In the genomic region with DNA sequence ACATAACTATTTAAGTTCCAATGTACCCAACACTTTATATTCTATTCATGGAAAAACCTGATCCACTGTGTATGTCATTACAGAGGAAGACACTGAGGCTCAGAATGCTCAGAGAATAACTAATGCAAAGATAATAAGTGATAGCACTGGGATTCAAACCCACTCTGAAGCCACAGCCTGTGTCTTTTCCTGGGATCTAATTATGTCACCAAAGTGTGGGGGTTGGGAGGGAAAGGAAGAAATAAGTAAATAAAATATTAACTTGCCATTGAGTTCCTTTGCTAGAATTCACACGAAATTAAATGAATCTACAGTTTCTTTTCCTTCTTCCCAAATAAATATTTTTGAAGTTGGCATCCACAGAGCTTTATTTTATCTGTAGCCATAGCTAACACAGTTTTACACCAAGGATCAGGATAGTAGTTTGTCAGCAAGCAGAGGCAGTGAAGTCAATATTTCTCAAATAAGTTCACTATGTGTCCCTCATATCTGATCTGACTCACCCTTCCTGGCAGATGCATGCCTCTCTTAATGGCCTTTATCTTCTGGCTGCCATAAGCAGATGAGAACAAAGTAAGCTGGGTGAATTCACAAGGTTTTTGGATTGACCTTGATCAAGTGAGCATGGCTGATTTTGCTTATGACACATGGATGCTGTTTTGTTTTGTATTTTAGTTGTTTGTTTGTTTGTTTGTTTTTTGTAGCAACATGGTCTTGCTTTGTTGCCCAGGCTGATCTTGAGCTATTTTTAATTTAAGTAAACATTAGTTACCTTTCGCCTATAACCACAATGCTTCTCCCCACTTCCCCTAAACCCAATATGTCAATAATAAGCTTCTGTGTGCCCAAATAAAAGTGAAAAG, we compare ENCODE assay signal across 1 cellular context.
TF ChIP-seq lines count a peak whose summit lies in the region.

No MANE protein-coding gene starts in this region.

TF ChIP-seq in HepG2, 621 proteins besides CTCF, POLR2A, EP300 and RAD21 (continued from another document):
- TF ChIP-seq ZBED4 (CRISPR knock-in tag; IDR thresholded peaks at IDR 0.05; ENCODE audit: borderline replicate concordance) (0 out of 2 replicates have a peak, but pooled peaks have one; percentile 5), ZBTB7B (CRISPR knock-in tag; IDR thresholded peaks at IDR 0.05) (0 out of 2 replicates have a peak, but pooled peaks have one; percentile 15), ISL2 (CRISPR knock-in tag; IDR thresholded peaks at IDR 0.05) (0 out of 2 replicates have a peak, but pooled peaks have one; percentile 14), NFKBIZ (CRISPR knock-in tag; IDR thresholded peaks at IDR 0.05) (peak; percentile 48; the same call in 1 of the 2 replicates), MXI1 (IDR thresholded peaks at IDR 0.05; ENCODE audit: borderline replicate concordance, low read depth, low read length) (peak; percentile 84; the same call in 1 of the 3 replicates), ZNF234 (CRISPR knock-in tag; conservative IDR thresholded peaks at IDR 0.05) (no peak), KLF11 (CRISPR knock-in tag; IDR thresholded peaks at IDR 0.05) (0 out of 2 replicates have a peak, but pooled peaks have one; percentile 52), FOXA1 (IDR thresholded peaks at IDR 0.05) (0 out of 2 replicates have a peak, but pooled peaks have one; percentile 18), FOXA1 (CRISPR knock-in tag; IDR thresholded peaks at IDR 0.05) (no peak), GATA4 (IDR thresholded peaks at IDR 0.05; ENCODE audit: borderline replicate concordance, low read depth) (peak; percentile 57; the same call in 1 of the 2 replicates), NR2F1 (CRISPR knock-in tag; IDR thresholded peaks at IDR 0.05) (peak in 1 of 2 experiments; percentile 56; a peak in 1 of 4 replicates), KAT8 (CRISPR knock-in tag; IDR thresholded peaks at IDR 0.05) (peak; percentile 39; the same call in 1 of the 2 replicates), POGZ (CRISPR knock-in tag; IDR thresholded peaks at IDR 0.05) (0 out of 2 replicates have a peak, but pooled peaks have one; percentile 14), JUND (CRISPR knock-in tag; IDR thresholded peaks at IDR 0.05) (peak; percentile 83), MLX (CRISPR knock-in tag; IDR thresholded peaks at IDR 0.05) (peak; percentile 48; the same call in 1 of the 2 replicates), CEBPG (CRISPR knock-in tag; IDR thresholded peaks at IDR 0.05) (no peak), FOXP4 (CRISPR knock-in tag; IDR thresholded peaks at IDR 0.05) (peak; percentile 78; the same call in 1 of the 2 replicates), NCOA2 (CRISPR knock-in tag; IDR thresholded peaks at IDR 0.05) (peak; percentile 74), MYPOP (CRISPR knock-in tag; IDR thresholded peaks at IDR 0.05) (peak; percentile 30; the same call in 1 of the 2 replicates), ELF3 (CRISPR knock-in tag; IDR thresholded peaks at IDR 0.05) (peak; percentile 70), ZNF264 (CRISPR knock-in tag; IDR thresholded peaks at IDR 0.05) (0 out of 2 replicates have a peak, but pooled peaks have one; percentile 23), HDAC1 (CRISPR knock-in tag; IDR thresholded peaks at IDR 0.05) (peak; percentile 52), ZNF878 (CRISPR knock-in tag; IDR thresholded peaks at IDR 0.05) (peak; percentile 33; the same call in 1 of the 2 replicates), RARA (CRISPR knock-in tag; IDR thresholded peaks at IDR 0.05) (peak; percentile 57), NONO (IDR thresholded peaks at IDR 0.05) (no peak), NONO (CRISPR knock-in tag; conservative IDR thresholded peaks at IDR 0.05) (no peak), ZFX (CRISPR knock-in tag; IDR thresholded peaks at IDR 0.05; ENCODE audit: low read depth) (0 out of 2 replicates have a peak, but pooled peaks have one; percentile 26), ZNF281 (CRISPR knock-in tag; IDR thresholded peaks at IDR 0.05; ENCODE audit: borderline replicate concordance) (peak; percentile 63; the same call in 1 of the 2 replicates), FOXP1 (IDR thresholded peaks at IDR 0.05) (peak; percentile 71), FOXP1 (CRISPR knock-in tag; IDR thresholded peaks at IDR 0.05) (peak; percentile 35)
- TF ChIP-seq, protein P1, sequence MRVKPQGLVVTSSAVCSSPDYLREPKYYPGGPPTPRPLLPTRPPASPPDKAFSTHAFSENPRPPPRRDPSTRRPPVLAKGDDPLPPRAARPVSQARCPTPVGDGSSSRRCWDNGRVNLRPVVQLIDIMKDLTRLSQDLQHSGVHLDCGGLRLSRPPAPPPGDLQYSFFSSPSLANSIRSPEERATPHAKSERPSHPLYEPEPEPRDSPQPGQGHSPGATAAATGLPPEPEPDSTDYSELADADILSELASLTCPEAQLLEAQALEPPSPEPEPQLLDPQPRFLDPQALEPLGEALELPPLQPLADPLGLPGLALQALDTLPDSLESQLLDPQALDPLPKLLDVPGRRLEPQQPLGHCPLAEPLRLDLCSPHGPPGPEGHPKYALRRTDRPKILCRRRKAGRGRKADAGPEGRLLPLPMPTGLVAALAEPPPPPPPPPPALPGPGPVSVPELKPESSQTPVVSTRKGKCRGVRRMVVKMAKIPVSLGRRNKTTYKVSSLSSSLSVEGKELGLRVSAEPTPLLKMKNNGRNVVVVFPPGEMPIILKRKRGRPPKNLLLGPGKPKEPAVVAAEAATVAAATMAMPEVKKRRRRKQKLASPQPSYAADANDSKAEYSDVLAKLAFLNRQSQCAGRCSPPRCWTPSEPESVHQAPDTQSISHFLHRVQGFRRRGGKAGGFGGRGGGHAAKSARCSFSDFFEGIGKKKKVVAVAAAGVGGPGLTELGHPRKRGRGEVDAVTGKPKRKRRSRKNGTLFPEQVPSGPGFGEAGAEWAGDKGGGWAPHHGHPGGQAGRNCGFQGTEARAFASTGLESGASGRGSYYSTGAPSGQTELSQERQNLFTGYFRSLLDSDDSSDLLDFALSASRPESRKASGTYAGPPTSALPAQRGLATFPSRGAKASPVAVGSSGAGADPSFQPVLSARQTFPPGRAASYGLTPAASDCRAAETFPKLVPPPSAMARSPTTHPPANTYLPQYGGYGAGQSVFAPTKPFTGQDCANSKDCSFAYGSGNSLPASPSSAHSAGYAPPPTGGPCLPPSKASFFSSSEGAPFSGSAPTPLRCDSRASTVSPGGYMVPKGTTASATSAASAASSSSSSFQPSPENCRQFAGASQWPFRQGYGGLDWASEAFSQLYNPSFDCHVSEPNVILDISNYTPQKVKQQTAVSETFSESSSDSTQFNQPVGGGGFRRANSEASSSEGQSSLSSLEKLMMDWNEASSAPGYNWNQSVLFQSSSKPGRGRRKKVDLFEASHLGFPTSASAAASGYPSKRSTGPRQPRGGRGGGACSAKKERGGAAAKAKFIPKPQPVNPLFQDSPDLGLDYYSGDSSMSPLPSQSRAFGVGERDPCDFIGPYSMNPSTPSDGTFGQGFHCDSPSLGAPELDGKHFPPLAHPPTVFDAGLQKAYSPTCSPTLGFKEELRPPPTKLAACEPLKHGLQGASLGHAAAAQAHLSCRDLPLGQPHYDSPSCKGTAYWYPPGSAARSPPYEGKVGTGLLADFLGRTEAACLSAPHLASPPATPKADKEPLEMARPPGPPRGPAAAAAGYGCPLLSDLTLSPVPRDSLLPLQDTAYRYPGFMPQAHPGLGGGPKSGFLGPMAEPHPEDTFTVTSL (CRISPR knock-in tag; IDR thresholded peaks at IDR 0.05; ENCODE audit: borderline replicate concordance), result peak; percentile 36; the same call in 1 of the 2 replicates
- TF ChIP-seq, protein P2, sequence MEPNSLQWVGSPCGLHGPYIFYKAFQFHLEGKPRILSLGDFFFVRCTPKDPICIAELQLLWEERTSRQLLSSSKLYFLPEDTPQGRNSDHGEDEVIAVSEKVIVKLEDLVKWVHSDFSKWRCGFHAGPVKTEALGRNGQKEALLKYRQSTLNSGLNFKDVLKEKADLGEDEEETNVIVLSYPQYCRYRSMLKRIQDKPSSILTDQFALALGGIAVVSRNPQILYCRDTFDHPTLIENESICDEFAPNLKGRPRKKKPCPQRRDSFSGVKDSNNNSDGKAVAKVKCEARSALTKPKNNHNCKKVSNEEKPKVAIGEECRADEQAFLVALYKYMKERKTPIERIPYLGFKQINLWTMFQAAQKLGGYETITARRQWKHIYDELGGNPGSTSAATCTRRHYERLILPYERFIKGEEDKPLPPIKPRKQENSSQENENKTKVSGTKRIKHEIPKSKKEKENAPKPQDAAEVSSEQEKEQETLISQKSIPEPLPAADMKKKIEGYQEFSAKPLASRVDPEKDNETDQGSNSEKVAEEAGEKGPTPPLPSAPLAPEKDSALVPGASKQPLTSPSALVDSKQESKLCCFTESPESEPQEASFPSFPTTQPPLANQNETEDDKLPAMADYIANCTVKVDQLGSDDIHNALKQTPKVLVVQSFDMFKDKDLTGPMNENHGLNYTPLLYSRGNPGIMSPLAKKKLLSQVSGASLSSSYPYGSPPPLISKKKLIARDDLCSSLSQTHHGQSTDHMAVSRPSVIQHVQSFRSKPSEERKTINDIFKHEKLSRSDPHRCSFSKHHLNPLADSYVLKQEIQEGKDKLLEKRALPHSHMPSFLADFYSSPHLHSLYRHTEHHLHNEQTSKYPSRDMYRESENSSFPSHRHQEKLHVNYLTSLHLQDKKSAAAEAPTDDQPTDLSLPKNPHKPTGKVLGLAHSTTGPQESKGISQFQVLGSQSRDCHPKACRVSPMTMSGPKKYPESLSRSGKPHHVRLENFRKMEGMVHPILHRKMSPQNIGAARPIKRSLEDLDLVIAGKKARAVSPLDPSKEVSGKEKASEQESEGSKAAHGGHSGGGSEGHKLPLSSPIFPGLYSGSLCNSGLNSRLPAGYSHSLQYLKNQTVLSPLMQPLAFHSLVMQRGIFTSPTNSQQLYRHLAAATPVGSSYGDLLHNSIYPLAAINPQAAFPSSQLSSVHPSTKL (CRISPR knock-in tag; IDR thresholded peaks at IDR 0.05), result peak; percentile 82
TF ChIP-seq in HepG2: peak in this region for 67.
